8 cellular contexts compared by ENCODE assay signal in the genomic region with DNA sequence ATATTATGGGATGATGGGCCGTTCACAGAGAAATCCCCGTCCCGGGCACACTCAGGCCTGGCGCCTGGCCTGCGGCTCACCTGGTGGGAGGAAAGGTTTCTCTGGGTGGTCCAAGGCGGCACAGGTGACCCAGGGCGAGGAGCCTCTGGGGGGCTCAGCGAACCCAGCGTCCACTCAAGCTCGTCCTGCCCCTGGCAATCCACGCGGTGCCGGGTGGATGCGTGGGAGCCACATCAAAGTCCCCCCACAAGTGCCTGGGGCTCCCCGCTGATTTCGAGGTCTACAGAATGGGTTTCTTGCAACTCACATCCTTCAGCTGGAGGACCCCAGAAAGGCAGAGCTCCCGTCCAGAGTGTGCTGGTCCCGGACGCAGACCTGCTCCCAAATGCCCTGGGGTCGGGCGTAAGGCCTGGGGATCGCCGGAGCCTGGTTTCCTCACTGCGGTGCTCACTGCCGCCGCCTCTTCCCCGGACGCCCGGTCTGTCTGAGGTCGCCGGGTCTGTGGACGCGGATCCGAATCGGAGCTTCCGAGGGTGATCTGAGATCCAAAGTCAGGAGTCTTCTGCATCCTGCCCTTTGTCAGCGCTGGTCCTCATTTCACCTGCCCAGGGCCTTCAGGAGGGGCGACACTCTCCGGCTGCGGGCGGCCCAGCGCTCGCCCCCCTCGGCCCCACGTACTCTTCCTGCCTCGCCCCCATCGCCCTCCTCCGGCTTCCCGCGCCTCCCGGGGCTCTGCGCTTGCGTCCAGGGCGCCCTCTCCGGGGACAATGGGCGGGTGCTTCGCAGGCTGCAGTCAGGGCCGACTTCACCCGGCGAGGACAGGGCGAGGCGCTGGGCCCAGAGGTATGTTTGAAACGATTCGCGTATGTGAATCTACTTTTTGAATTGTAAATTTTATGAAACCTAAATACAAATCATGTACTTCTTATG. TPM values are rescaled to one million over a fixed set of nuclear protein-coding genes. Genes with fewer than 3 reads are reported as not detected.
DNase-seq lines count a peak whose midpoint lies in the region; ATAC-seq and TF ChIP-seq lines count a peak whose summit lies in the region.

No MANE protein-coding gene starts in this region.

- peaks cover 5% of the 10 kb centered on the region for H3K27me3 Mint-ChIP-seq in dendritic cell treated with granulocyte-macrophage colony-stimulating factor and Interleukin-4, amounts not matched to agents 40 ng/mL and 50 ng/mL, for 4 days

- DNase-seq in activated CD4-positive, CD25-positive, alpha-beta regulatory T cell treated with anti-CD3 and anti-CD28 coated beads, Interleukin-2, amount 50 U/mL, for 72 hours: peak; percentile 59
- peak; percentile 54 for DNase-seq in lung (ENCODE audit: low spot score)
- peak; percentile 54 for DNase-seq in stimulated activated CD8-positive, alpha-beta memory T cell treated with anti-CD3 and anti-CD28 coated beads, Interleukin-12 subunit alpha, Interleukin-12 subunit beta, amount 100 ng/mL, for 1 hour (ENCODE audit: low read depth)
- DNase-seq in KBM-7: no peak
- no peak for DNase-seq in COLO829 (ENCODE audit: low spot score)

- no peaks in the 10 kb centered on the region for H3K9me3 ChIP-seq in lung (ENCODE audit: control insufficient read depth in 2 of 2, insufficient read depth in 1 of 2, low read length in 1 of 2)

- TF ChIP-seq CTCF in lung (IDR thresholded peaks at IDR 0.05; ENCODE audit: control extremely low read depth, extremely low read depth): peak; percentile 14

- ATAC-seq in GM18498 (IDR thresholded peaks at IDR 0.05; ENCODE audit: unreplicated experiment) (peak; percentile 73), HG02981 (IDR thresholded peaks at IDR 0.05; ENCODE audit: unreplicated experiment) (peak; percentile 69), lung (ENCODE audit: insufficient read depth, low FRiP score) (peak; percentile 79)

- H3K9me3 Mint-ChIP-seq in dendritic cell treated with granulocyte-macrophage colony-stimulating factor and Interleukin-4, amounts not matched to agents 40 ng/mL and 50 ng/mL, for 4 days: no peaks in the 10 kb centered on the region

- peak overlapping the region; percentile 66 for H3K27ac Mint-ChIP-seq in dendritic cell treated with granulocyte-macrophage colony-stimulating factor and Interleukin-4, amounts not matched to agents 40 ng/mL and 50 ng/mL, for 4 days

- H3K4me1 ChIP-seq in lung (ENCODE audit: control insufficient read depth in 2 of 2, insufficient read depth in 2 of 2, low read length in 2 of 2): peaks cover 0 to 8% of the 10 kb centered on the region in 2 donors

- no peaks in the 10 kb centered on the region for H3K36me3 Mint-ChIP-seq in dendritic cell treated with granulocyte-macrophage colony-stimulating factor and Interleukin-4, amounts not matched to agents 40 ng/mL and 50 ng/mL, for 4 days (ENCODE audit: low read depth)

- in situ Hi-C loops in KBM-7 (cut with MboI; ENCODE audit: low pct_unique_long_range_greater_than_20kb, low sequenced_read_pairs): no loop called here

- intact Hi-C loops in dendritic cell treated with granulocyte-macrophage colony-stimulating factor and Interleukin-4, amounts not matched to agents 40 ng/mL and 50 ng/mL, for 4 days (cut with micrococcal nuclease): no loop called here

- no peaks in the 10 kb centered on the region for H3K27me3 ChIP-seq in lung (ENCODE audit: control insufficient read depth, insufficient read depth)

- H3K4me3 Mint-ChIP-seq in dendritic cell treated with granulocyte-macrophage colony-stimulating factor and Interleukin-4, amounts not matched to agents 40 ng/mL and 50 ng/mL, for 4 days: peak overlapping the region; percentile 78

- 12 to 18% methylated on average over 61 to 65 of the region's 65 CpGs for WGBS in lung, 2 donors

- no peaks in the 10 kb centered on the region for H3K36me3 ChIP-seq in lung (ENCODE audit: control insufficient read depth in 2 of 2, insufficient read depth in 2 of 2, low read length in 2 of 2)

- H3K4me1 Mint-ChIP-seq in dendritic cell treated with granulocyte-macrophage colony-stimulating factor and Interleukin-4, amounts not matched to agents 40 ng/mL and 50 ng/mL, for 4 days (ENCODE audit: low read depth): peaks cover 17% of the 10 kb centered on the region

- H3K4me3 ChIP-seq in lung: peak overlapping the region; percentile 49

- peak overlapping the region; percentile 30 to 37 for H3K27ac ChIP-seq in lung (ENCODE audit: low read depth in 1 of 2, low read length in 1 of 2)

RNA-seq across cellular contexts. Expression of a gene that starts 20.0 kb away (rescaled TPM):
- total RNA-seq in lung: 10 to 100 TPM; 54.1 to 58.6 TPM
- polyA plus RNA-seq in lung: 10 to 100 TPM; 37.3 to 47.9 TPM

Comparison
In these comparisons a context has a peak if more than half of its experiments do, and no peak if none do; other contexts are left out.
1. DNase-seq: peak in activated CD4-positive, CD25-positive, alpha-beta regulatory T cell treated with anti-CD3 and anti-CD28 coated beads, Interleukin-2, amount 50 U/mL, for 72 hours (single experiment), lung (single experiment) and stimulated activated CD8-positive, alpha-beta memory T cell treated with anti-CD3 and anti-CD28 coated beads, Interleukin-12 subunit alpha, Interleukin-12 subunit beta, amount 100 ng/mL, for 1 hour (single experiment); none in KBM-7 (single experiment) and COLO829 (single experiment).
2. Peak in every context shown above with its lines, with median percentiles within 50 percentile points of each other: ATAC-seq.